In the genomic region with DNA sequence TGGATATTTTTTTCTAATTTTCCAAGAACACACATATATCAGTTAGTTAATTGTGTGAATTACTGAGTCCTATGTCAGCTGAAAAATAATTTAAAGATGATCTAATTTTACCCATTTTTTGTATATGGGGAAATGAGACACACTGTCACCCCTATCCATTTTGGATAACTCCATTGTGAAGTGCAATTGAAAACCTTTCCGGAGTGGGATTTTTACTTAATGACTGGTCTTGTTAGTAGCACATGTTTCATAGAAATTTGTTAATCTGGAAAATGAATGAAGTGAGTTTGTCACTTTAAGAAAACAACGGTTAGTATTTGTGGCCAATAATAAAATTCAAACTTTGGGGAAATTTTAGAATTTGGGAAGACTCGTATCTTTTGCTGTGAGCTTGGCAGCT, we compare ENCODE assay signal across 8 cellular contexts. TPM values are rescaled to one million over a fixed set of nuclear protein-coding genes. Genes with fewer than 3 reads are reported as not detected.
DNase-seq lines count a peak whose midpoint lies in the region; ATAC-seq and TF ChIP-seq lines count a peak whose summit lies in the region.

No MANE protein-coding gene starts in this region.

- peak overlapping the region; percentile 74 to 99 (median 99); a peak in 4 of 7 replicates for H3K27ac Mint-ChIP-seq in H9
- H3K27ac Mint-ChIP-seq in activated naive CD8-positive, alpha-beta T cell, result peak overlapping the region; percentile 99

- TF ChIP-seq CTCF in A673 (conservative IDR thresholded peaks at IDR 0.05; ENCODE audit: low read depth, low read length) (no peak), H9 (conservative IDR thresholded peaks at IDR 0.05) (no peak)

- H3K23ac ChIP-seq in H9 (ENCODE audit: insufficient read length, low read depth, low read length), result no peak overlapping the region

- H3K27me3 ChIP-seq in A673 (replicated peaks; ENCODE audit: insufficient read depth, low read depth, low read length, poor library complexity), result no peaks in the 10 kb centered on the region
- H3K27me3 ChIP-seq in H9 (ENCODE audit: insufficient read depth, low read length), result no peaks in the 10 kb centered on the region
- H3K27me3 ChIP-seq in iPS-20b (ENCODE audit: insufficient read depth, low read length), result no peaks in the 10 kb centered on the region

- peaks cover 11% of the 10 kb centered on the region for H3K4me1 ChIP-seq in A673 (ENCODE audit: insufficient read depth, low read length, poor library complexity, severe bottlenecking)
- H3K4me1 ChIP-seq in H9 (ENCODE audit: insufficient read depth, low read length), result no peaks in the 10 kb centered on the region
- H3K4me1 ChIP-seq in iPS-20b (ENCODE audit: insufficient read depth, low read length), result 0 out of 2 replicates have a peak, but pooled peaks cover 2% of the 10 kb centered on the region

- H3K4me3 ChIP-seq in A673 (ENCODE audit: low read depth, low read length, poor library complexity, severe bottlenecking) (peak overlapping the region; percentile 97), iPS-20b (ENCODE audit: low read length) (peak overlapping the region; percentile 96)

- peak overlapping the region; percentile 98 for H3K27ac ChIP-seq in A673 (ENCODE audit: low read depth, low read length, poor library complexity, severe bottlenecking)
- no peak overlapping the region for H3K27ac ChIP-seq in H9 (ENCODE audit: insufficient read length, low read depth, low read length)
- no peak overlapping the region for H3K27ac ChIP-seq in iPS-20b (ENCODE audit: low read length)

- no peak overlapping the region for H3K4ac ChIP-seq in H9 (ENCODE audit: low read depth, low read length)

- no peaks in the 10 kb centered on the region; a peak in 1 of 5 replicates for H3K9me3 Mint-ChIP-seq in H9
- no peaks in the 10 kb centered on the region for H3K9me3 Mint-ChIP-seq in activated naive CD8-positive, alpha-beta T cell (ENCODE audit: low read depth)

- intact Hi-C loops in A673 (cut with micrococcal nuclease; ENCODE audit: unreplicated experiment), result no loop called here

- H4K5ac ChIP-seq in H9 (ENCODE audit: insufficient read length, low read depth, low read length), result no peak overlapping the region

- POLR2A ChIA-PET in A673 (lab: Charles Lee; ENCODE audit: low non-redundant PET), result no interaction called here

- peaks cover 2% of the 10 kb centered on the region for H3K79me1 ChIP-seq in H9 (ENCODE audit: insufficient read depth, low read depth, low read length, poor library complexity, severe bottlenecking)

- no CpG with 5 or more reads among the region's 3 CpGs for WGBS in H9 (ENCODE audit: extremely low coverage, insufficient read length, low lambda C conversion rate)

- ATAC-seq in GM18498 (IDR thresholded peaks at IDR 0.05; ENCODE audit: unreplicated experiment) (no peak), HG03521 (IDR thresholded peaks at IDR 0.05; ENCODE audit: unreplicated experiment) (no peak)

- no TSS peak for BruUV-seq in A673 (replicated peaks; lab: Mats Ljungman, UMichigan)

- H4K91ac ChIP-seq in H9 (ENCODE audit: insufficient read length, low read depth, low read length), result no peak overlapping the region

- H2BK5ac ChIP-seq in H9 (ENCODE audit: insufficient read length, low read length), result no peak overlapping the region

- no peaks in the 10 kb centered on the region for H4K20me1 ChIP-seq in H9 (ENCODE audit: control insufficient read depth, insufficient read depth, insufficient read length)

- no peak overlapping the region for H3K14ac ChIP-seq in H9 (ENCODE audit: insufficient read depth, low read length)

- H3K4me1 Mint-ChIP-seq in H9, result peaks cover 21 to 22% of the 10 kb centered on the region in 2 experiments
- peaks cover 57% of the 10 kb centered on the region for H3K4me1 Mint-ChIP-seq in activated naive CD8-positive, alpha-beta T cell (ENCODE audit: low read depth)

- no peak overlapping the region for H2AFZ ChIP-seq in H9 (ENCODE audit: low read length)

- H4K8ac ChIP-seq in H9 (replicated peaks; ENCODE audit: insufficient read length, low read depth, low read length), result no peak overlapping the region

- H3K27me3 Mint-ChIP-seq in H9 (ENCODE audit: low read depth), result no peaks in the 10 kb centered on the region; the same call in 1 of the 2 replicates
- H3K27me3 Mint-ChIP-seq in activated naive CD8-positive, alpha-beta T cell, result no peaks in the 10 kb centered on the region

- H3K4me3 Mint-ChIP-seq in H9, result peak overlapping the region; percentile 95 to 100
- H3K4me3 Mint-ChIP-seq in activated naive CD8-positive, alpha-beta T cell, result peak overlapping the region; percentile 100

- H3K56ac ChIP-seq in H9 (ENCODE audit: insufficient read length, low read depth, low read length), result no peak overlapping the region

- peaks cover 13% of the 10 kb centered on the region for H3K23me2 ChIP-seq in H9 (ENCODE audit: insufficient read length, low read depth, low read length, poor library complexity, severe bottlenecking)

- H3K18ac ChIP-seq in H9 (ENCODE audit: insufficient read length, low read depth, low read length), result no peak overlapping the region

- H2AK5ac ChIP-seq in H9 (ENCODE audit: insufficient read length, low read length), result no peak overlapping the region

- H2BK15ac ChIP-seq in H9 (ENCODE audit: low read depth, low read length), result no peak overlapping the region

- CTCF ChIA-PET in A673 (lab: Charles Lee), result no interaction called here

- H3K79me2 ChIP-seq in H9 (ENCODE audit: insufficient read depth, low read length), result peaks cover 27% of the 10 kb centered on the region

- H3K9me3 ChIP-seq in A673 (ENCODE audit: low read depth, low read length, poor library complexity, severe bottlenecking) (no peaks in the 10 kb centered on the region), H9 (ENCODE audit: control insufficient read depth, low read depth, low read length) (no peaks in the 10 kb centered on the region), iPS-20b (ENCODE audit: insufficient read depth, low read depth, low read length) (no peaks in the 10 kb centered on the region)

- H3K36me3 ChIP-seq in A673 (ENCODE audit: insufficient read depth, low read length, poor library complexity, severe bottlenecking), result peaks cover 51% of the 10 kb centered on the region
- H3K36me3 ChIP-seq in iPS-20b (ENCODE audit: insufficient read depth, low read depth, low read length), result peaks cover 49% of the 10 kb centered on the region

- no peak overlapping the region for H2BK12ac ChIP-seq in H9 (ENCODE audit: insufficient read length, low read depth, low read length)

- no peak overlapping the region for H3T11ph ChIP-seq in H9 (ENCODE audit: low read length)

- peaks cover 38 to 53% (median 48%) of the 10 kb centered on the region in 3 experiments for H3K36me3 Mint-ChIP-seq in H9 (ENCODE audit: insufficient read depth in 1 of 3, low read depth in 3 of 3)
- peaks cover 22% of the 10 kb centered on the region for H3K36me3 Mint-ChIP-seq in activated naive CD8-positive, alpha-beta T cell

- H2BK120ac ChIP-seq in H9 (ENCODE audit: low read depth, low read length, poor library complexity, severe bottlenecking), result no peak overlapping the region

- DNase-seq in A673 (ENCODE audit: low spot score) (no peak), H9 (no peak), SK-N-DZ (ENCODE audit: low spot score) (no peak), NCI-H2196 (lab: John Stamatoyannopoulos, UW; ENCODE audit: unreplicated experiment) (no peak)

- H3K9ac ChIP-seq in H9 (ENCODE audit: extremely low read depth, insufficient read length, low read length) (no peak overlapping the region), iPS-20b (ENCODE audit: low read depth, low read length) (peak overlapping the region; percentile 98; the same call in 1 of the 2 replicates)

- peak overlapping the region; percentile 84 for H3K4me2 ChIP-seq in H9 (ENCODE audit: insufficient read depth, insufficient read length, low read length)

- H2BK20ac ChIP-seq in H9 (ENCODE audit: low read depth, low read length, poor library complexity, severe bottlenecking), result no peak overlapping the region

RNA-seq across cellular contexts. Expression of a gene that starts 2.0 kb away (rescaled TPM):
- total RNA-seq in A673 (2021), result 294 and 337 TPM in 2 replicates
- 234 and 239 TPM in 2 replicates for total RNA-seq in H9 (2021)
- 94.0 and 112 TPM in 2 replicates for polyA plus RNA-seq in SK-N-DZ (2014; cell fraction: cytosol; rRNA removed)
- polyA plus RNA-seq in SK-N-DZ (2014; cell fraction: nucleus; rRNA removed), result 98.7 and 120 TPM in 2 replicates
